In genomic region chr5:77138981-77139380, GRCh38 we compare ENCODE assay signal across 10 cellular contexts. TPM values are rescaled to one million over a fixed set of nuclear protein-coding genes. Genes with fewer than 3 reads are reported as not detected.
DNase-seq lines count a peak whose midpoint lies in the region; ATAC-seq and TF ChIP-seq lines count a peak whose summit lies in the region.
"Had no signal": no experiment of that assay in that cellular context is flagged by ENCODE, and none has a peak within 500 bp of the region (broad histone marks: within the 10 kb centered on the region; RNA-seq: fewer than 3 reads in every experiment).

No MANE protein-coding gene starts in this region.

- no peak overlapping the region for H2AFZ ChIP-seq in neuronal stem cell (ENCODE audit: low read length)

- H3K27ac ChIP-seq in prostate gland (peak overlapping the region in 1 of 2 donors; percentile 56), neuronal stem cell (replicated peaks; ENCODE audit: low read length) (no peak overlapping the region)

- no peaks in the 10 kb centered on the region for H3K9me3 ChIP-seq in prostate gland
- no peaks in the 10 kb centered on the region for H3K9me3 ChIP-seq in neuronal stem cell (replicated peaks in 1 of 2; ENCODE audit: control insufficient read depth in 2 of 2, insufficient read depth in 1 of 2, low read depth in 1 of 2, low read length in 2 of 2)
- H3K9me3 ChIP-seq: Caco-2 had no signal

- no peak overlapping the region for H4K91ac ChIP-seq in neuronal stem cell (ENCODE audit: low read depth, low read length, poor library complexity)

- H3K4me1 ChIP-seq in prostate gland (replicated peaks) (no peaks in the 10 kb centered on the region), neuronal stem cell (ENCODE audit: control insufficient read depth in 2 of 2, insufficient read depth in 1 of 2, low read depth in 1 of 2, low read length in 2 of 2) (peaks cover 7 to 8% of the 10 kb centered on the region in 2 donors)
- H3K4me1 ChIP-seq: Caco-2 had no signal

- H3K27me3 ChIP-seq in prostate gland (replicated peaks; ENCODE audit: insufficient read depth): no peaks in the 10 kb centered on the region
- no peaks in the 10 kb centered on the region for H3K27me3 ChIP-seq in neuronal stem cell (ENCODE audit: control insufficient read depth in 3 of 3, insufficient read depth in 3 of 3, low read depth in 1 of 3, low read length in 3 of 3)

- no peak overlapping the region for H2BK12ac ChIP-seq in neuronal stem cell (ENCODE audit: low read length)

- H3K4ac ChIP-seq in neuronal stem cell (ENCODE audit: low read length): no peak overlapping the region

- H3K4me3 ChIP-seq in prostate gland: no peak overlapping the region
- no peak overlapping the region for H3K4me3 ChIP-seq in neuronal stem cell (ENCODE audit: low read length in 2 of 2)

- H3K27me3 Mint-ChIP-seq in activated CD4-positive, alpha-beta T cell treated with anti-CD3 and anti-CD28 coated beads, Interleukin-2, amount 10 ng/mL, durations not matched to agents 24 days and 14 days: peaks cover 21% of the 10 kb centered on the region

- peaks cover 4% of the 10 kb centered on the region for H3K4me1 Mint-ChIP-seq in activated CD4-positive, alpha-beta T cell treated with anti-CD3 and anti-CD28 coated beads, Interleukin-2, amount 10 ng/mL, durations not matched to agents 24 days and 14 days

- H3K36me3 ChIP-seq in prostate gland (no peaks in the 10 kb centered on the region), neuronal stem cell (replicated peaks in 1 of 2; ENCODE audit: control insufficient read depth in 2 of 2, insufficient read depth in 2 of 2, low read length in 2 of 2) (no peaks in the 10 kb centered on the region)

- no peak overlapping the region for H3K9ac ChIP-seq in neuronal stem cell (ENCODE audit: low read depth, low read length, poor library complexity)

- H3K18ac ChIP-seq in neuronal stem cell (ENCODE audit: low read length): no peak overlapping the region

- TF ChIP-seq CTCF in prostate gland (IDR thresholded peaks at IDR 0.05): no peak

- no peak overlapping the region for H3K14ac ChIP-seq in neuronal stem cell (ENCODE audit: low read length)

- H2AK5ac ChIP-seq in neuronal stem cell (ENCODE audit: low read depth, low read length): no peak overlapping the region

- 31% methylated on average over 5 of the region's 5 CpGs for WGBS in prostate gland
- WGBS in neuronal stem cell (ENCODE audit: extremely low coverage in 2 of 2, insufficient read length in 2 of 2, insufficient replicate concordance in 1 of 2), 2 donors: no CpG with 5 or more reads among the region's 5 CpGs

- H3K23ac ChIP-seq in neuronal stem cell (ENCODE audit: low read depth, low read length, poor library complexity): no peak overlapping the region

- H3K9me3 Mint-ChIP-seq in activated CD4-positive, alpha-beta T cell treated with anti-CD3 and anti-CD28 coated beads, Interleukin-2, amount 10 ng/mL, durations not matched to agents 24 days and 14 days: no peaks in the 10 kb centered on the region

- no peaks in the 10 kb centered on the region for H3K79me1 ChIP-seq in neuronal stem cell (ENCODE audit: low read depth, low read length)

- no peaks in the 10 kb centered on the region for H3K36me3 Mint-ChIP-seq in activated CD4-positive, alpha-beta T cell treated with anti-CD3 and anti-CD28 coated beads, Interleukin-2, amount 10 ng/mL, durations not matched to agents 24 days and 14 days (ENCODE audit: low read depth)

- no peak for ATAC-seq in HG03442 (IDR thresholded peaks at IDR 0.05; ENCODE audit: unreplicated experiment)

- H3K4me2 ChIP-seq in neuronal stem cell (ENCODE audit: insufficient read depth, low read length, poor library complexity, severe bottlenecking): no peak overlapping the region

- H4K8ac ChIP-seq in neuronal stem cell (ENCODE audit: low read depth, low read length): no peak overlapping the region

- H2BK5ac ChIP-seq in neuronal stem cell (ENCODE audit: low read length): no peak overlapping the region

- TF ChIP-seq POLR2A in prostate gland (IDR thresholded peaks at IDR 0.05): no peak

- H2BK120ac ChIP-seq in neuronal stem cell (ENCODE audit: low read depth, low read length): no peak overlapping the region

- DNase-seq in Daoy (ENCODE audit: low read depth): peak; percentile 95
- peak; percentile 100 for DNase-seq in NCI-H69 (lab: John Stamatoyannopoulos, UW)
- peak; percentile 28 for DNase-seq in fibroblast of peridontal ligament (ENCODE audit: extremely low read depth)
- DNase-seq in prostate gland (ENCODE audit: low spot score): peak; percentile 76
- no peak for DNase-seq in activated CD4-positive, alpha-beta T cell treated with anti-CD3 and anti-CD28 coated beads, Interleukin-2, amount 10 ng/mL, durations not matched to agents 24 days and 14 days
- DNase-seq in NCI-H128 (lab: John Stamatoyannopoulos, UW; ENCODE audit: unreplicated experiment): no peak
- no peak for DNase-seq in neuronal stem cell (ENCODE audit: low spot score)
- DNase-seq: activated effector memory CD4-positive, alpha-beta T cell treated with Interleukin-2 at 50 U/mL for 16 hours; Caco-2 had no signal

- H3K27ac Mint-ChIP-seq in activated CD4-positive, alpha-beta T cell treated with anti-CD3 and anti-CD28 coated beads, Interleukin-2, amount 10 ng/mL, durations not matched to agents 24 days and 14 days: no peak overlapping the region

- H2BK15ac ChIP-seq in neuronal stem cell (ENCODE audit: low read length): no peak overlapping the region

- no peak overlapping the region for H3K4me3 Mint-ChIP-seq in activated CD4-positive, alpha-beta T cell treated with anti-CD3 and anti-CD28 coated beads, Interleukin-2, amount 10 ng/mL, durations not matched to agents 24 days and 14 days

- intact Hi-C loops in prostate gland (cut with DNase I): loop anchor here (10.0 kb wide), 2 partner anchors 54 to 296 kb away; partner anchors contain the start of gene ZBED3
- intact Hi-C loops in activated CD4-positive, alpha-beta T cell treated with anti-CD3 and anti-CD28 coated beads, Interleukin-2, amount 10 ng/mL, durations not matched to agents 24 days and 14 days (cut with micrococcal nuclease): no loop called here

RNA-seq across cellular contexts. Expression of gene ZBED3, which starts 51.9 kb away (rescaled TPM):
- total RNA-seq in Daoy (2014; rRNA removed; shearing (Covaris generic)): 1.3 and 4.1 TPM in 2 replicates
- total RNA-seq in prostate gland: 10 to 100 TPM; 11.9 to 25.3 TPM
- total RNA-seq in activated CD4-positive, alpha-beta T cell treated with anti-CD3 and anti-CD28 coated beads, Interleukin-2, amount 10 ng/mL, durations not matched to agents 24 days and 14 days: 0.62 and 1.7 TPM in 2 replicates
- 4.6 TPM for polyA plus RNA-seq in neuronal stem cell (2013, experiment 1 of 2)
- 4.7 TPM for polyA plus RNA-seq in neuronal stem cell (2013, experiment 2 of 2)

Comparison
In these comparisons a context has a peak if more than half of its experiments do, and no peak if none do; other contexts are left out.
1. DNase-seq: peak in Daoy (single experiment), NCI-H69 (single experiment), fibroblast of peridontal ligament (single experiment) and prostate gland (single experiment); none in activated CD4-positive, alpha-beta T cell treated with anti-CD3 and anti-CD28 coated beads, Interleukin-2, amount 10 ng/mL, durations not matched to agents 24 days and 14 days (single experiment), NCI-H128 (single experiment) and neuronal stem cell (single experiment).